Comparison of ENCODE assay signal across 1 cellular context in genomic region chr9:128279088-128280073, GRCh38.
A peak's percentile ranks its signal among the peaks of the same experiment; 100 is the strongest.
TF ChIP-seq lines count a peak whose summit lies in the region.
"Not testable (repeated sequence)": the region's sequence is repeated elsewhere in the genome, so short reads cannot be mapped to it uniquely, and the experiment has no call there.

No MANE protein-coding gene starts in this region.

TF ChIP-seq in K562, 482 proteins besides CTCF, POLR2A, EP300 and RAD21 (continued from another document and continues in another):
- TF ChIP-seq IFI16 (CRISPR knock-in tag; IDR thresholded peaks at IDR 0.05): 0 out of 2 replicates have a peak, but pooled peaks have one; percentile 66
- TF ChIP-seq ZNF174 (CRISPR knock-in tag; IDR thresholded peaks at IDR 0.05): peak; percentile 79; the same call in 1 of the 2 replicates
- TF ChIP-seq ZNF764 (CRISPR knock-in tag; IDR thresholded peaks at IDR 0.05; ENCODE audit: low read depth): 0 out of 2 replicates have a peak, but pooled peaks have one; percentile 59
- peak; percentile 38; the same call in 1 of the 2 replicates for TF ChIP-seq ZNF444 (CRISPR knock-in tag; IDR thresholded peaks at IDR 0.05)
- TF ChIP-seq ZNF695 (CRISPR knock-in tag; IDR thresholded peaks at IDR 0.05): peak; percentile 66; the same call in 1 of the 2 replicates
- TF ChIP-seq HBP1 (CRISPR knock-in tag; IDR thresholded peaks at IDR 0.05): peak; percentile 81; the same call in 1 of the 2 replicates
- TF ChIP-seq MLX (CRISPR knock-in tag; conservative IDR thresholded peaks at IDR 0.05): peak; percentile 31 to 92; a peak in 3 of 4 replicates
- peak in 1 of 2 experiments; percentile 5 for TF ChIP-seq E2F6 (IDR thresholded peaks at IDR 0.05; ENCODE audit: borderline replicate concordance in 1 of 2, extremely low read depth in 1 of 2, insufficient read depth in 1 of 2, insufficient read length in 1 of 2, low read depth in 1 of 2, low read length in 1 of 2, poor library complexity in 1 of 2, severe bottlenecking in 1 of 2)
- not testable (repeated sequence) for TF ChIP-seq ATF3 (IDR thresholded peaks at IDR 0.05)
- peak; percentile 84 for TF ChIP-seq ATF3 (CRISPR knock-in tag; conservative IDR thresholded peaks at IDR 0.05)
- 0 out of 2 replicates have a peak, but pooled peaks have one; percentile 31 for TF ChIP-seq ZNF586 (CRISPR knock-in tag; conservative IDR thresholded peaks at IDR 0.05)
- TF ChIP-seq ZNF785 (CRISPR knock-in tag; IDR thresholded peaks at IDR 0.05): peak; percentile 33; the same call in 1 of the 2 replicates
- TF ChIP-seq MYC (IDR thresholded peaks at IDR 0.05; ENCODE audit: low read depth, low read length): peak; percentile 54
- TF ChIP-seq MYC (CRISPR knock-in tag; IDR thresholded peaks at IDR 0.05; ENCODE audit: borderline replicate concordance, low read depth): 0 out of 2 replicates have a peak, but pooled peaks have one; percentile 24
- 0 out of 2 replicates have a peak, but pooled peaks have one; percentile 15 for TF ChIP-seq THAP12 (CRISPR knock-in tag; IDR thresholded peaks at IDR 0.05)
- peak; percentile 72; the same call in 1 of the 2 replicates for TF ChIP-seq HIVEP1 (CRISPR knock-in tag; IDR thresholded peaks at IDR 0.05)
- 0 out of 2 replicates have a peak, but pooled peaks have one; percentile 51 for TF ChIP-seq ZNF75A (CRISPR knock-in tag; IDR thresholded peaks at IDR 0.05)
- TF ChIP-seq RFX7 (CRISPR knock-in tag; IDR thresholded peaks at IDR 0.05): 0 out of 2 replicates have a peak, but pooled peaks have one; percentile 50
- peak; percentile 98 for TF ChIP-seq TFE3 (CRISPR knock-in tag; IDR thresholded peaks at IDR 0.05)
- 0 out of 4 replicates have a peak, but pooled peaks of 1 of the 2 experiments have one; percentile 37 for TF ChIP-seq SRF (CRISPR knock-in tag; IDR thresholded peaks at IDR 0.05)
- TF ChIP-seq ZNF408 (CRISPR knock-in tag; IDR thresholded peaks at IDR 0.05; ENCODE audit: low read depth): peak; percentile 54; the same call in 1 of the 2 replicates
- peak; percentile 85 for TF ChIP-seq ZNF277 (CRISPR knock-in tag; IDR thresholded peaks at IDR 0.05; ENCODE audit: borderline replicate concordance)
- TF ChIP-seq NR2F6 (CRISPR knock-in tag; IDR thresholded peaks at IDR 0.05): peak; percentile 83; the same call in 1 of the 2 replicates
- TF ChIP-seq TCF15 (CRISPR knock-in tag; IDR thresholded peaks at IDR 0.05): peak; percentile 83; the same call in 1 of the 2 replicates
- TF ChIP-seq DEAF1 (CRISPR knock-in tag; IDR thresholded peaks at IDR 0.05): peak; percentile 49; the same call in 1 of the 2 replicates
- TF ChIP-seq JUNB (CRISPR knock-in tag; conservative IDR thresholded peaks at IDR 0.05): 0 out of 2 replicates have a peak, but pooled peaks have one; percentile 9
- TF ChIP-seq ZNF57 (CRISPR knock-in tag; IDR thresholded peaks at IDR 0.05): peak; percentile 77
- 0 out of 2 replicates have a peak, but pooled peaks have one; percentile 57 for TF ChIP-seq STAT6 (CRISPR knock-in tag; IDR thresholded peaks at IDR 0.05)
- 0 out of 2 replicates have a peak, but pooled peaks have one; percentile 50 for TF ChIP-seq ZNF696 (CRISPR knock-in tag; conservative IDR thresholded peaks at IDR 0.05)
- 0 out of 2 replicates have a peak, but pooled peaks have one; percentile 63 for TF ChIP-seq ZNF311 (CRISPR knock-in tag; IDR thresholded peaks at IDR 0.05)
- 0 out of 2 replicates have a peak, but pooled peaks have one; percentile 19 for TF ChIP-seq ZBTB12 (CRISPR knock-in tag; IDR thresholded peaks at IDR 0.05)
- peak; percentile 35 for TF ChIP-seq CXXC5 (CRISPR knock-in tag; IDR thresholded peaks at IDR 0.05)
- peak; percentile 48 for TF ChIP-seq GMEB1 (CRISPR knock-in tag; IDR thresholded peaks at IDR 0.05)
- TF ChIP-seq SMARCB1 (IDR thresholded peaks at IDR 0.05; ENCODE audit: insufficient read length, low read depth): peak; percentile 56
- peak; percentile 85; the same call in 1 of the 2 replicates for TF ChIP-seq MTF1 (CRISPR knock-in tag; IDR thresholded peaks at IDR 0.05; ENCODE audit: borderline replicate concordance)
- TF ChIP-seq ARID3B (CRISPR knock-in tag; IDR thresholded peaks at IDR 0.05; ENCODE audit: borderline replicate concordance): 0 out of 2 replicates have a peak, but pooled peaks have one; percentile 85
- TF ChIP-seq ZFP30 (CRISPR knock-in tag; IDR thresholded peaks at IDR 0.05; ENCODE audit: borderline replicate concordance): 0 out of 2 replicates have a peak, but pooled peaks have one; percentile 58
